ENCODE assay signal across 9 cellular contexts in the genomic region with DNA sequence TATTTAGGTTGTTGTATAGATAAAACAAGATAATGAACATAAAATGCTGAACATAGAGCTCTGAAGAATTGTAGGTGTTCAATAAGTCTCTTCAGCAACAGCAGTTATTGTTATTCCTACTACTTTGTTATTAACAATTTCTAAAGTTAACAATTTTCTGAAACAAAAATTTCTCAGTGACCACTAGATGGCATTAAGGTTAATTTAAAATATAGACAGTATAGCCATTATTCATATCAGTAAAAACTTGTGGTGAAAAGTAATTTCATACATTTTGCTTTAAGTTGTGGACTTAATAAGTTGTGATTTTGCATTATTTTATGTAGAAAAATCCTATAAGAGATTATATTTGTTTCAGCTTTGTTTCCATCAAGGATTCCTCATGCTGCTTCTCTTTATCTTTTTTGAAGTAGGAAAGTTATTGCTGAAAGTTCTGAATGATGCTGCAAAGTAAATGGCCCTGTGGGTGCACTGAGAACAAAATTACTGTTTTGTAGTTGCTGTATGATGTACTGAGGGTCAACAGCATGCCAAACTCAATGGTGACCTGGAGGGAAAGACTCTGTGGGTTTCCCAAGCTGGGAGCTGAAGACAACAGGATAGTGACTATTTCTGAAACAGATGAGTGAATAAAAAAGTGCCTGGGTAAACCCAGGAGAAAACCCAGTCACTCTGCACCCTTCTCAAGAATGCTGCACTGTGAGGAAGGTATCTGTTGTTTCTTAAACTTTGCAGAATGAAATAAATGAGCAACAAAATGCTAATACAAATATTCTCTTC.
DNase-seq lines count a peak whose midpoint lies in the region; ATAC-seq, FAIRE-seq and TF ChIP-seq lines count a peak whose summit lies in the region.
"Had no signal": no experiment of that assay in that cellular context is flagged by ENCODE, and none has a peak within 500 bp of the region (broad histone marks: within the 10 kb centered on the region; RNA-seq: fewer than 3 reads in every experiment).

No MANE protein-coding gene starts in this region.

- H3K36me3 Mint-ChIP-seq in Calu3 (ENCODE audit: insufficient read depth, unreplicated experiment), result no peaks in the 10 kb centered on the region

- H3K4me3 Mint-ChIP-seq in Calu3 (ENCODE audit: low read depth, unreplicated experiment), result no peak overlapping the region

- H3K9me3 ChIP-seq in kidney (ENCODE audit: control insufficient read depth in 1 of 2, low read length in 2 of 2) (no peaks in the 10 kb centered on the region), Peyer's patch (no peaks in the 10 kb centered on the region)

- H3K36me3 ChIP-seq in BJ (ENCODE audit: control insufficient read depth, insufficient read depth, low read length) (no peaks in the 10 kb centered on the region), kidney (ENCODE audit: control insufficient read depth in 1 of 2, insufficient read depth in 2 of 2, low read length in 2 of 2) (no peaks in the 10 kb centered on the region), Peyer's patch (no peaks in the 10 kb centered on the region)

- H3K4me1 ChIP-seq in kidney (ENCODE audit: control insufficient read depth in 1 of 2, insufficient read depth in 1 of 2, low read depth in 1 of 2, low read length in 2 of 2) (no peaks in the 10 kb centered on the region), Peyer's patch (no peaks in the 10 kb centered on the region)

- DNase-seq in BJ (ENCODE audit: low read depth) (no peak), GM18507 (ENCODE audit: extremely low spot score, insufficient read length, low read depth) (peak; percentile 15), RWPE1 (ENCODE audit: low spot score) (peak; percentile 21), kidney (no peak), Peyer's patch (no peak), Calu3 (no peak)
- DNase-seq: NCI-H774 had no signal

- CTCF ChIA-PET in BJ (lab: Yijun Ruan, JAX), result interaction anchor here (0.5 to 3.3 kb wide), 5 partner anchors 9 to 1086 kb away, joined by 3 to 12 read pairs (median 3); no protein-coding TSS in a partner anchor
- CTCF ChIA-PET in RWPE1 (lab: Yijun Ruan, JAX), result interaction anchor here (1.1 kb wide), 1 partner anchor 10 kb away, joined by 4 read pairs; no protein-coding TSS in a partner anchor
- CTCF ChIA-PET in Calu3 (lab: Charles Lee), result no interaction called here

- no peak for TF ChIP-seq POLR2A in Peyer's patch (IDR thresholded peaks at IDR 0.05)

- no peak overlapping the region for H3K9ac ChIP-seq in kidney (ENCODE audit: low read length in 2 of 2)

- H3K27me3 ChIP-seq in BJ (ENCODE audit: control insufficient read depth, insufficient read depth, low read length) (no peaks in the 10 kb centered on the region; the same call in 1 of the 2 replicates), Peyer's patch (no peaks in the 10 kb centered on the region)

- ATAC-seq in HG02642 (IDR thresholded peaks at IDR 0.05; ENCODE audit: poor library complexity, unreplicated experiment) (no peak), HG03439 (IDR thresholded peaks at IDR 0.05; ENCODE audit: unreplicated experiment) (no peak)

- TF ChIP-seq CTCF in BJ (IDR thresholded peaks at IDR 0.05; ENCODE audit: insufficient read depth, low read depth, low read length), result peak; percentile 34; the same call in 1 of the 2 replicates
- peak; percentile 59 for TF ChIP-seq CTCF in RWPE1 (conservative IDR thresholded peaks at IDR 0.05; ENCODE audit: low read depth)
- no peak for TF ChIP-seq CTCF in kidney (IDR thresholded peaks at IDR 0.05; ENCODE audit: borderline replicate concordance, extremely low read depth, insufficient read depth)
- TF ChIP-seq CTCF in Peyer's patch (IDR thresholded peaks at IDR 0.05), result peak in 1 of 6 experiments; percentile 24
- TF ChIP-seq CTCF in Calu3 (IDR thresholded peaks at IDR 0.05; ENCODE audit: unreplicated experiment), result no peak

- H3K27me3 Mint-ChIP-seq in Calu3 (ENCODE audit: unreplicated experiment), result peaks cover 7% of the 10 kb centered on the region

- H3K4me3 ChIP-seq in BJ (ENCODE audit: low read depth, low read length), result no peak overlapping the region
- H3K4me3 ChIP-seq in kidney (ENCODE audit: low read length in 2 of 2), result no peak overlapping the region
- H3K4me3 ChIP-seq in Peyer's patch, result no peak overlapping the region

- no peaks in the 10 kb centered on the region for H3K9me3 Mint-ChIP-seq in Calu3 (ENCODE audit: low read depth, unreplicated experiment)

- no peak overlapping the region for H3K27ac ChIP-seq in RWPE1
- H3K27ac ChIP-seq in kidney (ENCODE audit: low read depth in 2 of 2, low read length in 2 of 2), result no peak overlapping the region
- no peak overlapping the region for H3K27ac ChIP-seq in Peyer's patch

- H3K27ac Mint-ChIP-seq in Calu3 (ENCODE audit: unreplicated experiment), result no peak overlapping the region

- intact Hi-C loops in kidney (cut with DNase I), result no loop called here
- intact Hi-C loops in Calu3 (cut with micrococcal nuclease; ENCODE audit: unreplicated experiment), result no loop called here

- FAIRE-seq in GM18507 (lab: Jason Lieb, UNC) (peak; percentile 50), kidney (lab: Jason Lieb, UNC) (peak; percentile 35)

- POLR2A ChIA-PET in BJ (lab: Charles Lee), result no interaction called here
- POLR2A ChIA-PET in RWPE1 (lab: Yijun Ruan, JAX; ENCODE audit: low non-redundant PET), result no interaction called here

- H3K4me1 Mint-ChIP-seq in Calu3 (ENCODE audit: low read depth, unreplicated experiment), result no peaks in the 10 kb centered on the region

- no TSS peak for BruUV-seq in Calu3 (replicated peaks; lab: Mats Ljungman, UMichigan)

Comparison
In these comparisons a context has a peak if more than half of its experiments do, and no peak if none do; other contexts are left out.
1. DNase-seq: peak in GM18507 (single experiment) and RWPE1 (single experiment); none in BJ (single experiment), kidney (single experiment), Peyer's patch (0 of 3) and Calu3 (single experiment).
2. CTCF ChIP-seq: peak in BJ (single experiment) and RWPE1 (single experiment); none in kidney (single experiment) and Calu3 (single experiment).